Comparison of ENCODE assay signal across 8 cellular contexts in the genomic region with DNA sequence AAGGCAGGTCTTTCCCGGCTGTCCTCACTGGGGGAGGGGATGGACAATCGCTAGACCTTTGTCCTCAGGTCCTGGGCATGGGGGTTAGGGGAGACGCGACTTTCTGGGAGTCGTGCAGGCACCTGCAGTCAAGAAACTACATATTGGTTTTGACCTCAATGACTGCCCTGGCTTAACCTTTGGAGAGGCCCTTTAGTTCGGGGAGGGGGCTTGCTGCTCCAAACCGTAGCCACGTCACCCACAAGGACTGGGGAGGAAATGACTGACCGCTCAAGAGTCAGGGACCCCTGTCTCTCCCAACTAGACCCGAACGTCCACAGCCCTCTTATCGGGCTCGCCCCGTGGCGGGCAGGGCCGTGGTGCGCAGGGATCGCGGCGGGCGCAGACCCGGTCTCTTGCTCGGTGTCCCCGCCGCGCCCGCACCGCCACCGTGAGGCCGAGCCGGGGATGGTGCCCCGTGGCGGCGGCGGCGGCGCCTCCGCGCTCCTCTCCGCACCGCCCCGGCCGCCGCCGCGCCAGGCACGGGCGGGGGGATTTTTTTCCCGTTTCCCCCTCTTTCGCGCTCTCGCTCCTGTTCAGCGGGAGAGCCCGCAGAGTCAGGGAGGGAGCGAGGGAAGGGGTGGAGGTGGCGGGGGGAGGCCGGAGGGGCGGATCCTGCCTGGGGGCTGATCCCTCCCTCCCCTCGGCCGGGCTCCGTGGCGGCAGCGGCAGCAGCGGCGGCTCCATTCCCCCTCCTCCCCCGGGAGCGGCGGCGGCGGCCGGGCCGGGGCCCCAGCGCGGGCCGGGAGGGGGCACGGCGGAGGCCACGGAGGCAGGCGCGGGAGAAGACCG. TPM values are rescaled to one million over a fixed set of nuclear protein-coding genes. Genes with fewer than 3 reads are reported as not detected.
DNase-seq lines count a peak whose midpoint lies in the region; ATAC-seq and TF ChIP-seq lines count a peak whose summit lies in the region.

TSS of gene BRPF3 (plus strand) at position 696 of the 831 bp plus-strand sequence. CDS start 3,579 bp downstream, outside the sequence.

- peak within 1 kb of the TSS; percentile 77 for H3K4me3 ChIP-seq in choroid plexus epithelial cell (ENCODE audit: low read depth, low read length)

- peak; percentile 39 for DNase-seq in A172 (ENCODE audit: low spot score)
- peak; percentile 78 for DNase-seq in NCI-H345 (lab: John Stamatoyannopoulos, UW)
- peak; percentile 58 to 60 for DNase-seq in activated CD4-positive, alpha-beta T cell treated with anti-CD3 and anti-CD28 coated beads for 24 hours (ENCODE audit: low read depth in 2 of 2)
- peak; percentile 70 for DNase-seq in choroid plexus epithelial cell (ENCODE audit: low read depth)
- DNase-seq in kidney tubule cell (ENCODE audit: low spot score): peak; percentile 79
- DNase-seq in stimulated activated CD4-positive, alpha-beta T cell treated with anti-CD3 and anti-CD28 coated beads, Interleukin-15, amount 100 ng/mL, for 48 hours (ENCODE audit: low read depth in 2 of 2): peak; percentile 52 to 64

- TF ChIP-seq CTCF in choroid plexus epithelial cell (conservative IDR thresholded peaks at IDR 0.05; ENCODE audit: low read depth, low read length): no peak

- peak; percentile 50 for ATAC-seq in GM18520 (IDR thresholded peaks at IDR 0.05; ENCODE audit: unreplicated experiment)
- ATAC-seq in HG03108 (IDR thresholded peaks at IDR 0.05; ENCODE audit: unreplicated experiment): peak; percentile 44

RNA-seq across cellular contexts. Expression of gene BRPF3, which starts in this region (rescaled TPM):
- 8.6 and 11.1 TPM in 2 replicates for total RNA-seq in A172 (2014; rRNA removed; shearing (Covaris generic))

Comparison
In these comparisons a context has a peak if more than half of its experiments do, and no peak if none do; other contexts are left out.
1. Peak in every context shown above with its lines: DNase-seq, ATAC-seq and H3K4me3 ChIP-seq.